11 cellular contexts compared by ENCODE assay signal in the genomic region with DNA sequence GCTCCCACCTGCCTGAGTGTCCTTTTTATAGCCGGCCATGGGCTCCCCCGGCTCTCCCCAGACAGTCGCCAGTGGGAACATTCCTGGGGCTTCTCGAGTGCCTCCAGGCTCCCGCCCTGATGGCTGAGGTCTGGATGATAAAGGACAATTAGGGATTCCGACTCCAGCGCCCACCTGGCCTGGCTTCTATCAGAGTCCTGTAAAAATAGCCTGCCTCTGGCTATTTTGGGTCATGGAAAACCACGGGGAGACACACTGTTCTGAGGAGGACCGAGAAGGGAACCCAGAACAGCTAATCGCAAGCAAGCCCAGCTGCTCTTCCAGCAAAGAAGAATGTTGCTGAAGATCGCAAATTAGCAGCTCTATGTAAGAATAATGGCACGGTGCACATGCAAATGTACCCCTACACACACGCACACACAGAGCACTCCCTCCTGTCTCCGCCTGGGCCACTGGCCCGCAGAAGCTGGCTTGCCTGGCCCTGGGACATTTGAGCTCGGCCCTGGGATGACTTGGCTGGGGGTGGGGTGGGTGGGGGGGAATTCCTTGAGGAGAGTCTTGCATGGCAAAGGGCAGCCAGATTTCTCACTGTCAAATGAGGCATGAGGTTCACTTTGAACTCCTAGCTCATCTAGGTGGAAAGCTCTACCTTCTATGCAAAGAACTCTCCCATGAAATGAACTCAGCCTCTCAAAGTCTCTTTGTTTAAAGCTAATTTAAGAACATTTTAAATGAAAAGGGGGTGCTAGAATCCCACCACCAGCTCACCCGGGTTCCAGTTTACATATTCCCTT. TPM values are rescaled to one million over a fixed set of nuclear protein-coding genes. Genes with fewer than 3 reads are reported as not detected.
DNase-seq lines count a peak whose midpoint lies in the region; ATAC-seq and TF ChIP-seq lines count a peak whose summit lies in the region.
"Had no signal": no experiment of that assay in that cellular context is flagged by ENCODE, and none has a peak within 500 bp of the region (broad histone marks: within the 10 kb centered on the region; RNA-seq: fewer than 3 reads in every experiment).

No MANE protein-coding gene starts in this region.

- H3K4me3 Mint-ChIP-seq in brain = no peak overlapping the region
- H3K4me3 Mint-ChIP-seq: activated T-cell treated with anti-CD3 and anti-CD28 coated beads, Interleukin-2, amount 50 U/mL, for 24 hours had no signal

- H3K9me3 ChIP-seq in stomach smooth muscle (ENCODE audit: control insufficient read depth in 2 of 2, low read length in 2 of 2) = no peaks in the 10 kb centered on the region

- TF ChIP-seq CTCF in brain (conservative IDR thresholded peaks at IDR 0.05) = no peak

- ATAC-seq in HG02798 (IDR thresholded peaks at IDR 0.05; ENCODE audit: poor library complexity, unreplicated experiment) = peak; percentile 54
- ATAC-seq in left colon = peak; percentile 6

- H3K4me1 Mint-ChIP-seq in brain = peaks cover 46% of the 10 kb centered on the region

- H3K9me3 Mint-ChIP-seq in brain = peaks cover 0 to 9% (median 0%) of the 10 kb centered on the region in 5 experiments
- H3K9me3 Mint-ChIP-seq: activated T-cell treated with anti-CD3 and anti-CD28 coated beads, Interleukin-2, amount 50 U/mL, for 24 hours had no signal

- intact Hi-C loops in left colon (cut with DNase I, micrococcal nuclease) = no loop called here

- no peaks in the 10 kb centered on the region for H3K36me3 Mint-ChIP-seq in brain

- peak overlapping the region; percentile 49 for H3K27ac ChIP-seq in stomach smooth muscle (ENCODE audit: low read length)

- H3K27me3 ChIP-seq in stomach smooth muscle (ENCODE audit: control insufficient read depth in 1 of 2, insufficient read depth in 2 of 2, low read length in 2 of 2) = no peaks in the 10 kb centered on the region

- no peak overlapping the region for H3K4me3 ChIP-seq in stomach smooth muscle (ENCODE audit: low read length in 2 of 2)

- H3K36me3 ChIP-seq in stomach smooth muscle (ENCODE audit: control insufficient read depth in 2 of 2, insufficient read depth in 2 of 2, low read length in 2 of 2) = no peaks in the 10 kb centered on the region

- H3K4me1 ChIP-seq in stomach smooth muscle (ENCODE audit: control insufficient read depth, insufficient read depth, low read length) = peaks cover 39% of the 10 kb centered on the region

- H3K27me3 Mint-ChIP-seq in brain = peaks cover 7% of the 10 kb centered on the region
- H3K27me3 Mint-ChIP-seq: activated T-cell treated with anti-CD3 and anti-CD28 coated beads, Interleukin-2, amount 50 U/mL, for 24 hours had no signal

- no peak overlapping the region for H3K9ac ChIP-seq in stomach smooth muscle (ENCODE audit: low read length in 2 of 2)

- H3K27ac Mint-ChIP-seq in brain = peak overlapping the region in 3 of 5 experiments; percentile 45 to 82 (median 66)
- H3K27ac Mint-ChIP-seq: activated T-cell treated with anti-CD3 and anti-CD28 coated beads, Interleukin-2, amount 50 U/mL, for 24 hours had no signal

- DNase-seq in left colon = no peak
- DNase-seq in DMS79 (lab: John Stamatoyannopoulos, UW) = no peak
- DNase-seq in nucleus accumbens (lab: John Stamatoyannopoulos, UW) = no peak
- no peak for DNase-seq in DMS53 (lab: John Stamatoyannopoulos, UW)
- DNase-seq: activated CD4-positive, CD25-positive, alpha-beta regulatory T cell; activated T-cell treated with anti-CD3 and anti-CD28 coated beads, Interleukin-2, amount 50 U/mL, for 24 hours; NCI-H2081 treated with DMSO at 0.1 percent for 48 hours had no signal

RNA-seq across cellular contexts. Expression of a gene that starts 55.3 kb away (rescaled TPM):
- polyA plus RNA-seq in brain (ENCODE audit: insufficient read depth, low read depth, low replicate concordance) = not detected
- total RNA-seq in left colon = not detected
- total RNA-seq: H4 had no signal
